In genomic region chr16:2926660-2927646, GRCh38 we compare ENCODE assay signal across 8 cellular contexts. TPM values are rescaled to one million over a fixed set of nuclear protein-coding genes. Genes with fewer than 3 reads are reported as not detected.
DNase-seq lines count a peak whose midpoint lies in the region; ATAC-seq and TF ChIP-seq lines count a peak whose summit lies in the region.

No MANE protein-coding gene starts in this region.

- peaks cover 33% of the 10 kb centered on the region for H3K36me3 ChIP-seq in lower lobe of right lung

- intact Hi-C loops in lower lobe of right lung (cut with DNase I), result loop anchor here (10.0 kb wide), 1 partner anchor 52 kb away; no protein-coding TSS in a partner anchor

- H3K27me3 ChIP-seq in lower lobe of right lung (ENCODE audit: low read depth), result no peaks in the 10 kb centered on the region

- TF ChIP-seq CTCF in lower lobe of right lung (IDR thresholded peaks at IDR 0.05), result peak; percentile 99

- no peak overlapping the region for H3K27ac ChIP-seq in lower lobe of right lung

- no peaks in the 10 kb centered on the region for H3K9me3 ChIP-seq in lower lobe of right lung

- DNase-seq in DMS79 treated with DMSO at 0.1 percent for 48 hours (lab: John Stamatoyannopoulos, UW), result peak; percentile 81
- DNase-seq in NCI-H774 (lab: John Stamatoyannopoulos, UW), result peak; percentile 57
- DNase-seq in activated CD4-positive, alpha-beta T cell treated with anti-CD3 and anti-CD28 coated beads, Interleukin-2, amount 50 U/mL, for 4 hours, result peak; percentile 86
- DNase-seq in dermis blood vessel endothelial cell, result peak; percentile 92
- peak; percentile 94 for DNase-seq in lower lobe of right lung
- DNase-seq in stimulated activated CD4-positive, alpha-beta T cell treated with anti-CD3 and anti-CD28 coated beads, TNF-alpha, amount 100 ng/mL, for 1 hour (ENCODE audit: low read depth in 3 of 3, low spot score in 1 of 3), result peak; percentile 71 to 74 (median 73)

- H3K4me3 ChIP-seq in lower lobe of right lung, result no peak overlapping the region

- H3K4me1 ChIP-seq in lower lobe of right lung, result peaks cover 10% of the 10 kb centered on the region

- ATAC-seq in HG03442 (IDR thresholded peaks at IDR 0.05; ENCODE audit: unreplicated experiment), result peak; percentile 47
- peak; percentile 95 to 97 for ATAC-seq in lower lobe of right lung
- no peak for ATAC-seq in HG03432 (IDR thresholded peaks at IDR 0.05; ENCODE audit: unreplicated experiment)

RNA-seq across cellular contexts. Expression of gene FLYWCH1, which starts 15.2 kb away (rescaled TPM):
- total RNA-seq in dermis blood vessel endothelial cell (39.5 and 41.0 TPM in 2 replicates), lower lobe of right lung (34.7 TPM)

RNA-seq across cellular contexts. Expression of gene KREMEN2, which starts 37.1 kb away (rescaled TPM):
- total RNA-seq in dermis blood vessel endothelial cell, result not detected in 2 replicates
- total RNA-seq in lower lobe of right lung, result not detected

RNA-seq across cellular contexts. Expression of gene PAQR4, which starts 42.2 kb away (rescaled TPM):
- total RNA-seq in dermis blood vessel endothelial cell (9.4 and 12.8 TPM in 2 replicates), lower lobe of right lung (10.8 TPM)

RNA-seq across cellular contexts. Expression of gene FLYWCH2, which starts 43.9 kb away (rescaled TPM):
- total RNA-seq in dermis blood vessel endothelial cell (36.0 and 72.2 TPM in 2 replicates), lower lobe of right lung (27.8 TPM)

RNA-seq across cellular contexts. Expression of gene PKMYT1, which starts 53.3 kb away (rescaled TPM):
- total RNA-seq in dermis blood vessel endothelial cell (4.4 and 10.6 TPM in 2 replicates), lower lobe of right lung (4.0 TPM)
